Comparison of ENCODE assay signal across 20 cellular contexts in genomic region chr6:153263489-153263888, GRCh38.
"Had no signal": no experiment of that assay in that cellular context is flagged by ENCODE, and none has a peak within 500 bp of the region (broad histone marks: within the 10 kb centered on the region; RNA-seq: fewer than 3 reads in every experiment).

No MANE protein-coding gene starts in this region.

- H3K4me3 Mint-ChIP-seq: effector memory CD8-positive, alpha-beta T cell; endodermal cell had no signal

- H3K4me1 Mint-ChIP-seq: endodermal cell had no signal

- H3K4me1 ChIP-seq: esophagus squamous epithelium, gastrocnemius medialis, heart right ventricle, left lung, lower lobe of right lung had no signal

- DNase-seq: effector CD8-positive, alpha-beta T cell; effector memory CD8-positive, alpha-beta T cell; endodermal cell; erythroblast; esophagus squamous epithelium; foreskin fibroblast; foreskin melanocyte; gastrocnemius medialis; glutamatergic neuron; head of caudate nucleus; heart right ventricle; left cardiac atrium; left lung; left ventricle myocardium superior; lower lobe of right lung; mesenchymal stem cell; midbrain had no signal

- H3K36me3 ChIP-seq: esophagus squamous epithelium, gastrocnemius medialis, heart right ventricle, left lung, lower lobe of right lung had no signal

- H3K9me3 Mint-ChIP-seq: effector memory CD8-positive, alpha-beta T cell; endodermal cell had no signal

- ATAC-seq: effector memory CD8-positive, alpha-beta T cell; esophagus mucosa; gastrocnemius medialis; heart right ventricle; left cardiac atrium; left lung; left ventricle myocardium superior; lower lobe of right lung had no signal

- H3K9me3 ChIP-seq: esophagus squamous epithelium, gastrocnemius medialis, left lung, lower lobe of right lung had no signal

- H3K4me3 ChIP-seq: coronary artery, esophagus squamous epithelium, gastrocnemius medialis, heart right ventricle, left lung, lower lobe of right lung had no signal

- H3K27me3 ChIP-seq: esophagus squamous epithelium, gastrocnemius medialis, heart right ventricle, left lung had no signal

- H3K27ac ChIP-seq: coronary artery, epithelial cell of prostate, esophagus squamous epithelium, gastrocnemius medialis, heart right ventricle, left lung, lower lobe of right lung had no signal

- H3K27ac Mint-ChIP-seq: effector memory CD8-positive, alpha-beta T cell; endodermal cell had no signal
